In the genomic region with DNA sequence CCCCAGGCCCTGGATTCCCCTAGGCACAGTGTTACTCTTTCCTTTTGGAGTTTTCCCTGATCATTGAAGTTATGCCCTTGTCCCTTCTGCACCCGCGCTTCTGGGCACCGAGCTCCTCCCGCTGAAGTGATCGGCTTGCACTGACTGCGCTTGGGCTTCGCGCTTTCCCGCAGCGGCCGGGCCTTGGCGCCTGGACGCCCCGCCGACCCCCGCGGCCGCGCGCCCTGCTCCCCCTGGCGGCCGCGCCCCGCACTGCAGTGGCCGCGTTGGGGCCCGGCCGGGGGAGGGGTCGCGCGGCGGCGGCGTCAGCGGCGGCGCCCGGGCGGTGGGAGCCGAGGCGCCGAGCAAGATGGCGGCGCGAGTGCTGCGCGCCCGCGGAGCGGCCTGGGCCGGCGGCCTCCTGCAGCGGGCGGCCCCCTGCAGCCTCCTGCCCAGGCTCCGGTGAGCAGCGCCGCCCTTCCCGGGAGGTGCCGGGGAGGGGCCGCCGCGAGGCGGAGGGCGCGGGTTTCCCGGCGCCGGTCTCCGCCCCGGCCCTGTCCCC, we compare ENCODE assay signal across 8 cellular contexts. TPM values are rescaled to one million over a fixed set of nuclear protein-coding genes. Genes with fewer than 3 reads are reported as not detected.
A peak's percentile ranks its signal among the peaks of the same experiment; 100 is the strongest.
DNase-seq lines count a peak whose midpoint lies in the region; ATAC-seq and TF ChIP-seq lines count a peak whose summit lies in the region.

A gene (plus strand): TSS at position 325 of the 541 bp plus-strand sequence. CDS start 25 bp downstream, at position 350.

- no peaks in the 10 kb centered on the region for H3K36me3 ChIP-seq in right lobe of liver

- no peaks in the 10 kb centered on the region for H3K27me3 ChIP-seq in right lobe of liver

- peak; percentile 89 for ATAC-seq in GM18519 (IDR thresholded peaks at IDR 0.05; ENCODE audit: low FRiP score, unreplicated experiment)
- peak; percentile 65 for ATAC-seq in HG03025 (IDR thresholded peaks at IDR 0.05; ENCODE audit: low FRiP score, unreplicated experiment)
- ATAC-seq in right lobe of liver = peak in 3 of 4 donors; percentile 60 to 67 (median 65)

- peak within 1 kb of the TSS; percentile 52 for H3K4me3 ChIP-seq in AG09309 (ENCODE audit: control insufficient read depth, low read depth, low read length)
- peak within 1 kb of the TSS; percentile 48 to 74 (median 70) for H3K4me3 ChIP-seq in right lobe of liver

- intact Hi-C loops in right lobe of liver (cut with DNase I) = no loop called here

- H3K4me1 ChIP-seq in right lobe of liver = peaks cover 0 to 27% (median 3%) of the 10 kb centered on the region in 4 donors

- 0% methylated on average over 4 of the region's 70 CpGs for WGBS in right lobe of liver (ENCODE audit: insufficient coverage, low coverage, low lambda C conversion rate, missing lambda C conversion rate)

- TF ChIP-seq CTCF in AG09309 (IDR thresholded peaks at IDR 0.05; ENCODE audit: control insufficient read depth, insufficient read depth, low read depth, low read length, missing control alignments) (peak; percentile 38), right lobe of liver (IDR thresholded peaks at IDR 0.05) (peak; percentile 27 to 87 (median 60))

- peak; percentile 77 for TF ChIP-seq POLR2A in right lobe of liver (IDR thresholded peaks at IDR 0.05)

- no peaks in the 10 kb centered on the region for H3K9me3 ChIP-seq in right lobe of liver

- peak within 1 kb of the TSS; percentile 82 to 90 (median 88) for H3K27ac ChIP-seq in right lobe of liver

- no peak for DNase-seq in AG09309 (ENCODE audit: low read depth)
- DNase-seq in NCI-H2196 (lab: John Stamatoyannopoulos, UW; ENCODE audit: unreplicated experiment) = peak; percentile 93
- DNase-seq in activated CD4-positive, alpha-beta T cell treated with anti-CD3 and anti-CD28 coated beads for 48 hours = peak; percentile 71
- DNase-seq in dermis blood vessel endothelial cell = peak; percentile 69
- peak in 1 of 3 donors; percentile 65 for DNase-seq in right lobe of liver
- peak; percentile 32 to 71 for DNase-seq in stimulated activated CD4-positive, alpha-beta T cell treated with anti-CD3 and anti-CD28 coated beads, Interleukin-4, amount 100 ng/mL, for 4 hours

RNA-seq across cellular contexts. Expression of the gene that starts here (rescaled TPM):
- total RNA-seq in dermis blood vessel endothelial cell = 37.3 and 43.8 TPM in 2 replicates
- total RNA-seq in right lobe of liver = 10 to 100 TPM in 3 of 6 experiments, 1 to 10 TPM in 3; 7.0 to 15.9 (median 10.3) TPM
